1 cellular context compared by ENCODE assay signal in the genomic region with DNA sequence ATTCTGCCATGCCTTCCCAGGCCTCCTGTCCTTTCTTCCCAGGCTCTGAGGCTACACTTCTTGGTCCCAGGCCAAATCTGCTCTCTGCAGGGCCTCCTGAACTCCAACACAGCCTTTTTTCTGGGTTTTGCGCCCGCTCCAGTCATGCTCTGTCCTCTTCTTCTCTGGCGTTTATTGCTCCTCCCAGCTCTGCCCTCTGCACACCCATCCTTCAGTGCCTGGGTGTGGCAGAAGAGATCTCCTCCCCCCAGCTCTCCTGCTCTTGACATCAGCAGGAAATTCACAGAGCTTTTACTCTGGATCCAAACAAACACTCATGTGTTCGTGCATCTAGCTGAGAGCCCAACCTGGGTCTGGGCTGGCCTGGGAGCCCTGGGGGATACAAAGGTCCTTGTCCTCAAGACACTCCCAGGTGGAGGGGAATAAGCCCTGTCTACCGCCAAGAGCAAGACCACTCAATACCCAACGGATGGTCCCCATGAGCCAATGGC.
A peak's percentile ranks its signal among the peaks of the same experiment; 100 is the strongest.
TF ChIP-seq lines count a peak whose summit lies in the region.

No MANE protein-coding gene starts in this region.

TF ChIP-seq in HEK293, 187 proteins besides CTCF, POLR2A, EP300 and RAD21 (continued from another document):
- TF ChIP-seq, protein P1, sequence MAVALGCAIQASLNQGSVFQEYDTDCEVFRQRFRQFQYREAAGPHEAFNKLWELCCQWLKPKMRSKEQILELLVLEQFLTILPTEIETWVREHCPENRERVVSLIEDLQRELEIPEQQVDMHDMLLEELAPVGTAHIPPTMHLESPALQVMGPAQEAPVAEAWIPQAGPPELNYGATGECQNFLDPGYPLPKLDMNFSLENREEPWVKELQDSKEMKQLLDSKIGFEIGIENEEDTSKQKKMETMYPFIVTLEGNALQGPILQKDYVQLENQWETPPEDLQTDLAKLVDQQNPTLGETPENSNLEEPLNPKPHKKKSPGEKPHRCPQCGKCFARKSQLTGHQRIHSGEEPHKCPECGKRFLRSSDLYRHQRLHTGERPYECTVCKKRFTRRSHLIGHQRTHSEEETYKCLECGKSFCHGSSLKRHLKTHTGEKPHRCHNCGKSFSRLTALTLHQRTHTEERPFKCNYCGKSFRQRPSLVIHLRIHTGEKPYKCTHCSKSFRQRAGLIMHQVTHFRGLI (tag by site-specific recombination; IDR thresholded peaks at IDR 0.05) = peak; percentile 84; the same call in 1 of the 2 replicates
- peak; percentile 43; the same call in 1 of the 2 replicates for TF ChIP-seq KLF1 (tag by site-specific recombination; IDR thresholded peaks at IDR 0.05)
- TF ChIP-seq ZNF707 (tag by site-specific recombination; IDR thresholded peaks at IDR 0.05) = no peak
- TF ChIP-seq ZBTB17 (tag by site-specific recombination; IDR thresholded peaks at IDR 0.05) = peak; percentile 61
